Comparison of ENCODE assay signal across 19 cellular contexts in the genomic region with DNA sequence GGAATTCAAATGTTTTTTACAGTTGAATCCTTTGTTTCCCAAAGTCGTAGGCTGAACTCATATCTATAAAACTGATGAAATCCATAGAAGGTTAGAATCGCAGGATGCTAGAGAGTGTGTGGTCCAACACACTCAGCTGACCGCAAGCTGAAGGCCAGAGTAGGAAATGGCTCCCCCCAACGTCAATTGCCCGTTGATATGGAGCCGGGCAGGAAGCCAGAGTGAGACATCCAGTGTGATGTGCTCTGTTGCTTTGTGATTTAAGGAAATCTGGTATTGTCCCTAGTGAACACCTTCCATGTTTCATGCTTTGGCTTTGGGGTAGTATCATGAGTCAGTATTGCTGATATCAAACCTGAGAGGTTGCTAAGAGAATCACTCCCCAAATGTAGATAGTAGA. TPM values are rescaled to one million over a fixed set of nuclear protein-coding genes. Genes with fewer than 3 reads are reported as not detected.
DNase-seq lines count a peak whose midpoint lies in the region; ATAC-seq, FAIRE-seq and TF ChIP-seq lines count a peak whose summit lies in the region.
"Had no signal": no experiment of that assay in that cellular context is flagged by ENCODE, and none has a peak within 500 bp of the region (broad histone marks: within the 10 kb centered on the region; RNA-seq: fewer than 3 reads in every experiment).

No MANE protein-coding gene starts in this region.

- no peak for ATAC-seq in left ventricle myocardium superior
- ATAC-seq in GM21576 (IDR thresholded peaks at IDR 0.05; ENCODE audit: unreplicated experiment) = no peak
- no peak for ATAC-seq in GM21528 (IDR thresholded peaks at IDR 0.05; ENCODE audit: low FRiP score, unreplicated experiment)
- ATAC-seq: activated CD8-positive, alpha-beta T cell treated with anti-CD3 and anti-CD28 coated beads, Interleukin-2, amount 10 ng/mL, durations not matched to agents 7 days and 5 days; effector memory CD8-positive, alpha-beta T cell; Panc1; stimulated activated naive CD8-positive, alpha-beta T cell treated with anti-CD3 and anti-CD28 coated beads, Interleukin-15, amount 100 ng/mL, for 72 hours; WTC11 had no signal

- H3K4me1 Mint-ChIP-seq in astrocyte (ENCODE audit: low read depth, unreplicated experiment) = no peaks in the 10 kb centered on the region

- no peak overlapping the region for H3K4me2 ChIP-seq in astrocyte (ENCODE audit: low read length)

- peaks cover 4% of the 10 kb centered on the region for H3K27me3 ChIP-seq in astrocyte (ENCODE audit: insufficient read depth, low read length)

- no peaks in the 10 kb centered on the region for H3K9me3 Mint-ChIP-seq in astrocyte (ENCODE audit: unreplicated experiment)
- H3K9me3 Mint-ChIP-seq: central memory CD8-positive, alpha-beta T cell; effector memory CD8-positive, alpha-beta T cell; stimulated activated naive CD8-positive, alpha-beta T cell treated with anti-CD3 and anti-CD28 coated beads, Interleukin-15, amount 100 ng/mL, for 72 hours; WTC11 had no signal

- H3K27ac Mint-ChIP-seq in astrocyte (ENCODE audit: unreplicated experiment) = no peak overlapping the region
- H3K27ac Mint-ChIP-seq: activated CD8-positive, alpha-beta T cell treated with anti-CD3 and anti-CD28 coated beads, Interleukin-2, amount 10 ng/mL, durations not matched to agents 7 days and 5 days; stimulated activated naive CD8-positive, alpha-beta T cell treated with anti-CD3 and anti-CD28 coated beads, Interleukin-15, amount 100 ng/mL, for 72 hours; WTC11 had no signal

- H3K9me3 ChIP-seq in astrocyte (ENCODE audit: insufficient read depth, low read depth, low read length) = no peaks in the 10 kb centered on the region
- H3K9me3 ChIP-seq: right lobe of liver had no signal

- FAIRE-seq in astrocyte (lab: Jason Lieb, UNC) = no peak

- intact Hi-C loops in left ventricle myocardium superior (cut with micrococcal nuclease) = no loop called here

- H3K4me3 Mint-ChIP-seq in astrocyte (ENCODE audit: unreplicated experiment) = no peak overlapping the region
- H3K4me3 Mint-ChIP-seq: activated CD8-positive, alpha-beta T cell treated with anti-CD3 and anti-CD28 coated beads, Interleukin-2, amount 10 ng/mL, durations not matched to agents 7 days and 5 days; central memory CD8-positive, alpha-beta T cell; effector memory CD8-positive, alpha-beta T cell; stimulated activated naive CD8-positive, alpha-beta T cell treated with anti-CD3 and anti-CD28 coated beads, Interleukin-15, amount 100 ng/mL, for 72 hours; WTC11 had no signal

- H3K9ac ChIP-seq in astrocyte (ENCODE audit: low read length) = no peak overlapping the region

- H4K20me1 ChIP-seq in astrocyte (ENCODE audit: insufficient read depth, low read length) = no peaks in the 10 kb centered on the region

- H3K27me3 Mint-ChIP-seq in astrocyte (ENCODE audit: low read depth, unreplicated experiment) = peaks cover 40% of the 10 kb centered on the region

- H3K27ac ChIP-seq in astrocyte (ENCODE audit: low read depth, low read length) = no peak overlapping the region
- H3K27ac ChIP-seq: HL-60, right lobe of liver had no signal

- H2AFZ ChIP-seq in astrocyte (ENCODE audit: low read depth, low read length) = no peak overlapping the region

- H3K79me2 ChIP-seq in astrocyte (ENCODE audit: insufficient read depth, low read length) = no peaks in the 10 kb centered on the region

- DNase-seq in A172 (ENCODE audit: low spot score) = peak; percentile 10
- peak; percentile 32 for DNase-seq in HuH-7 (ENCODE audit: low spot score)
- DNase-seq in astrocyte (ENCODE audit: low read depth) = peak; percentile 30
- peak; percentile 40 for DNase-seq in left ventricle myocardium superior
- no peak for DNase-seq in GM20000 (ENCODE audit: low spot score)
- no peak for DNase-seq in HT-29 (ENCODE audit: low spot score)
- DNase-seq: ACHN; activated CD8-positive, alpha-beta T cell treated with anti-CD3 and anti-CD28 coated beads, Interleukin-2, amount 10 ng/mL, durations not matched to agents 7 days and 5 days; effector memory CD8-positive, alpha-beta T cell; Karpas-422; NCI-H69; stimulated activated naive CD8-positive, alpha-beta T cell treated with anti-CD3 and anti-CD28 coated beads, Interleukin-15, amount 100 ng/mL, for 72 hours had no signal

- H3K4me3 ChIP-seq in astrocyte (ENCODE audit: insufficient read depth, low read depth, low read length) = no peak overlapping the region
- H3K4me3 ChIP-seq: right lobe of liver had no signal

- H3K4me1 ChIP-seq in astrocyte (ENCODE audit: insufficient read depth, low read length) = peaks cover 8% of the 10 kb centered on the region
- H3K4me1 ChIP-seq: right lobe of liver had no signal

- H3K36me3 ChIP-seq in astrocyte (ENCODE audit: insufficient read depth, low read length) = no peaks in the 10 kb centered on the region
- H3K36me3 ChIP-seq: right lobe of liver had no signal

- TF ChIP-seq CTCF in astrocyte (IDR thresholded peaks at IDR 0.05; ENCODE audit: insufficient read depth, low read depth, low read length) = no peak
- TF ChIP-seq CTCF in GM20000 (IDR thresholded peaks at IDR 0.05; ENCODE audit: extremely low read depth, missing control alignments) = no peak

- no peaks in the 10 kb centered on the region for H3K36me3 Mint-ChIP-seq in astrocyte (ENCODE audit: low read depth, unreplicated experiment)
- H3K36me3 Mint-ChIP-seq: WTC11 had no signal

RNA-seq across cellular contexts. Expression of a gene that starts 5.8 kb away (rescaled TPM):
- total RNA-seq in A172 (2014; rRNA removed; shearing (Covaris generic)) = 4.0 and 4.7 TPM in 2 replicates
- total RNA-seq in astrocyte = 18.7 and 19.1 TPM in 2 replicates
- total RNA-seq in left ventricle myocardium superior = 3.6 TPM
- total RNA-seq in HT-29 (2014; rRNA removed; shearing (Covaris generic)) = 0.92 and 1.7 TPM in 2 replicates

Comparison
In these comparisons a context has a peak if more than half of its experiments do, and no peak if none do; other contexts are left out.
1. DNase-seq: peak in A172 (single experiment), HuH-7 (single experiment), astrocyte (single experiment) and left ventricle myocardium superior (single experiment); none in GM20000 (single experiment) and HT-29 (single experiment).